In genomic region chr7:39228946-39229345, GRCh38 we compare ENCODE assay signal across 15 cellular contexts.
A peak's percentile ranks its signal among the peaks of the same experiment; 100 is the strongest.
DNase-seq lines count a peak whose midpoint lies in the region; ATAC-seq and TF ChIP-seq lines count a peak whose summit lies in the region.
"Had no signal": no experiment of that assay in that cellular context is flagged by ENCODE, and none has a peak within 500 bp of the region (broad histone marks: within the 10 kb centered on the region; RNA-seq: fewer than 3 reads in every experiment).

No MANE protein-coding gene starts in this region.

- no peaks in the 10 kb centered on the region for H3K36me3 Mint-ChIP-seq in activated naive CD4-positive, alpha-beta T cell treated with anti-CD3 and anti-CD28 coated beads, Interleukin-2, amount 50 U/mL, for 72 hours
- H3K36me3 Mint-ChIP-seq: type B pancreatic cell had no signal

- no peaks in the 10 kb centered on the region for H3K27me3 ChIP-seq in brain microvascular endothelial cell (replicated peaks)
- H3K27me3 ChIP-seq: cardiac muscle cell, left lung, neutrophil, Peyer's patch had no signal

- peak; percentile 34 to 97 (median 77) for DNase-seq in NCI-H1417 (lab: John Stamatoyannopoulos, UW)
- no peak for DNase-seq in NCI-H1417 treated with DMSO at 0.1 percent for 48 hours (lab: John Stamatoyannopoulos, UW)
- DNase-seq in NCI-H2227 treated with DMSO at 0.1 percent for 48 hours (lab: John Stamatoyannopoulos, UW), result peak; percentile 35
- DNase-seq in brain microvascular endothelial cell, result peak; percentile 14
- peak; percentile 53 for DNase-seq in stromal cell of bone marrow (ENCODE audit: low read depth)
- DNase-seq in activated naive CD4-positive, alpha-beta T cell treated with anti-CD3 and anti-CD28 coated beads, Interleukin-2, amount 50 U/mL, for 72 hours (ENCODE audit: low spot score in 2 of 2), result no peak
- DNase-seq: left lung, NCI-H1694, Peyer's patch had no signal

- H3K9me3 Mint-ChIP-seq in activated naive CD4-positive, alpha-beta T cell treated with anti-CD3 and anti-CD28 coated beads, Interleukin-2, amount 50 U/mL, for 72 hours, result no peaks in the 10 kb centered on the region
- H3K9me3 Mint-ChIP-seq: type B pancreatic cell had no signal

- H3K36me3 ChIP-seq in brain microvascular endothelial cell (replicated peaks), result no peaks in the 10 kb centered on the region
- H3K36me3 ChIP-seq: cardiac muscle cell, left lung, neutrophil, Peyer's patch had no signal

- no peak for TF ChIP-seq CTCF in brain microvascular endothelial cell (IDR thresholded peaks at IDR 0.05; ENCODE audit: low read depth, low read length, missing control alignments)

- no peak for ATAC-seq in GM21447 (IDR thresholded peaks at IDR 0.05; ENCODE audit: unreplicated experiment)
- no peak for ATAC-seq in HG02798 (IDR thresholded peaks at IDR 0.05; ENCODE audit: poor library complexity, unreplicated experiment)
- ATAC-seq in activated naive CD4-positive, alpha-beta T cell treated with anti-CD3 and anti-CD28 coated beads, Interleukin-2, amount 50 U/mL, for 72 hours, result no peak
- ATAC-seq: A549, left lung had no signal

- in situ Hi-C loops in brain microvascular endothelial cell (cut with HindIII; ENCODE audit: low pct_ligation_motif_present, low sequenced_read_pairs), result no loop called here

- H3K4me3 ChIP-seq in brain microvascular endothelial cell (ENCODE audit: low read depth, low read length), result no peak overlapping the region
- H3K4me3 ChIP-seq: A549, cardiac muscle cell, left lung, Peyer's patch had no signal

- H3K27ac ChIP-seq in brain microvascular endothelial cell, result no peak overlapping the region
- H3K27ac ChIP-seq: A549, cardiac muscle cell, left lung, neutrophil, Peyer's patch had no signal

- no peak overlapping the region for H3K27ac Mint-ChIP-seq in activated naive CD4-positive, alpha-beta T cell treated with anti-CD3 and anti-CD28 coated beads, Interleukin-2, amount 50 U/mL, for 72 hours
- H3K27ac Mint-ChIP-seq: type B pancreatic cell had no signal

Comparison
In these comparisons a context has a peak if more than half of its experiments do, and no peak if none do; other contexts are left out.
1. DNase-seq: peak in NCI-H1417 (3 of 3), NCI-H2227 treated with DMSO at 0.1 percent for 48 hours (single experiment), brain microvascular endothelial cell (single experiment) and stromal cell of bone marrow (single experiment); none in NCI-H1417 treated with DMSO at 0.1 percent for 48 hours (single experiment) and activated naive CD4-positive, alpha-beta T cell treated with anti-CD3 and anti-CD28 coated beads, Interleukin-2, amount 50 U/mL, for 72 hours (0 of 2).